30 cellular contexts compared by ENCODE assay signal in the genomic region with DNA sequence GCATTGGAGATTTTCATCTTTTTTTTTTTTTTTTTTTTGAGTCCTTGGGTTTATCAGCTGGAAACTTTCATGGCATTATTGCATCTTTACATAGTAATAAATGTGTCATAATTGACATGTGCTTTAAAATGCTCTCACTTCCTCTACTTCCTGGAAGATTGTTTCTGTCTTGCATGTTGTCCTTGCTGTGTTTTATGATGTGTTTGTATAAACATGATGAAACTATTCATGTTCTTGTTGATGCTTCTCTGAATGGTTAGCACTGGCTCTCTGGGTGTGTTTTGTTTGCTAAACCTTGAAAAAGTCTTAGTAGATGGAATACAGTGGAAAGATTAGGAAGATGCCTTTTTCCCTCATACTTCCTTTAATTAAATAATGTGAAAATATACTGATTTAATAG.
A peak's percentile ranks its signal among the peaks of the same experiment; 100 is the strongest.
DNase-seq lines count a peak whose midpoint lies in the region; ATAC-seq, FAIRE-seq and TF ChIP-seq lines count a peak whose summit lies in the region.
"Had no signal": no experiment of that assay in that cellular context is flagged by ENCODE, and none has a peak within 500 bp of the region (broad histone marks: within the 10 kb centered on the region; RNA-seq: fewer than 3 reads in every experiment).

No MANE protein-coding gene starts in this region.

- TF ChIP-seq POLR2A in A549 (IDR thresholded peaks at IDR 0.05; ENCODE audit: low read length) = no peak
- TF ChIP-seq POLR2A in K562 (conservative IDR thresholded peaks at IDR 0.05) = no peak

- no peaks in the 10 kb centered on the region for H3K79me2 ChIP-seq in K562 (ENCODE audit: control insufficient read depth, insufficient read depth, low read length)

- H3K4me3 ChIP-seq in A549 (no peak overlapping the region), HUES48 (ENCODE audit: low read depth, low read length) (no peak overlapping the region), K562 (no peak overlapping the region)
- H3K4me3 ChIP-seq: cardiac muscle cell, smooth muscle cell, tibial nerve had no signal

- no peak overlapping the region for H2AFZ ChIP-seq in K562 (ENCODE audit: low read depth, low read length)

- ATAC-seq in A549 (no peak), K562 (no peak), GM18519 (IDR thresholded peaks at IDR 0.05; ENCODE audit: low FRiP score, unreplicated experiment) (no peak)
- ATAC-seq: activated CD8-positive, alpha-beta T cell treated with anti-CD3 and anti-CD28 coated beads for 36 hours; activated naive CD4-positive, alpha-beta T cell treated with anti-CD3 and anti-CD28 coated beads, Interleukin-2, amount 50 U/mL, for 72 hours; naive thymus-derived CD8-positive, alpha-beta T cell; Panc1 had no signal

- TF ChIP-seq RAD21 in A549 (conservative IDR thresholded peaks at IDR 0.05 in 1 of 2, IDR thresholded peaks at IDR 0.05 in 1 of 2) = no peak
- TF ChIP-seq RAD21 in K562 (CRISPR knock-in tag; conservative IDR thresholded peaks at IDR 0.05 in 1 of 2, IDR thresholded peaks at IDR 0.05 in 1 of 2) = no peak

- DNase-seq in A549 (ENCODE audit: low read depth in 1 of 2, low spot score in 1 of 2) (peak in 1 of 2 experiments; percentile 13), K562 (ENCODE audit: extremely low read depth in 1 of 4, low spot score in 3 of 4) (no peak), left kidney (ENCODE audit: low read depth, low spot score) (peak; percentile 29), medulla oblongata (ENCODE audit: extremely low spot score) (no peak), SIG-M5 (lab: John Stamatoyannopoulos, UW) (no peak)
- DNase-seq in activated CD4-positive, alpha-beta T cell treated with anti-CD3 and anti-CD28 coated beads, Interleukin-2, amount 50 U/mL, for 1 hour = no peak
- DNase-seq: activated CD8-positive, alpha-beta T cell treated with anti-CD3 and anti-CD28 coated beads for 36 hours; aorta; BE2C; dermis blood vessel endothelial cell; DMS53; H9; islet precursor cell; naive thymus-derived CD8-positive, alpha-beta T cell; NCI-H1105; NCI-H1930; NCI-H524; retina; SHP77 treated with DMSO at 0.1 percent for 48 hours; stimulated activated CD4-positive, alpha-beta T cell treated with anti-CD3 and anti-CD28 coated beads, Interleukin-1b, Interleukin-23, amount 100 ng/mL, for 48 hours; stimulated activated CD8-positive, alpha-beta memory T cell treated with anti-CD3 and anti-CD28 coated beads, Interleukin-4, amount 100 ng/mL, for 48 hours; T-helper 1 cell had no signal

- CTCF ChIA-PET in A549 (lab: Yijun Ruan, JAX) (interaction anchor here (1.0 kb wide), 1 partner anchor 11 kb away, joined by 3 read pairs; no protein-coding TSS in a partner anchor), K562 (lab: Yijun Ruan, JAX; ENCODE audit: low intra/inter-chr PET ratio) (no interaction called here)

- POLR2A ChIA-PET in A549 (lab: Yijun Ruan, JAX) = no interaction called here
- POLR2A ChIA-PET in K562 (lab: Yijun Ruan, JAX) = interaction anchor here (0.9 kb wide), 1 partner anchor 10 kb away, joined by 3 read pairs; no protein-coding TSS in a partner anchor

- no peaks in the 10 kb centered on the region for H3K9me1 ChIP-seq in K562 (ENCODE audit: control insufficient read depth, insufficient read depth, low read length)

- no peak overlapping the region for H3K9ac ChIP-seq in HUES48 (ENCODE audit: low read depth, low read length)
- H3K9ac ChIP-seq in K562 (ENCODE audit: insufficient read depth in 1 of 2, low read depth in 2 of 2, low read length in 2 of 2) = no peak overlapping the region

- H3K27me3 ChIP-seq in HUES48 (ENCODE audit: control insufficient read depth, insufficient read depth, low read length) (no peaks in the 10 kb centered on the region), K562 (ENCODE audit: control insufficient read depth in 2 of 2, insufficient read depth in 2 of 2, low read length in 2 of 2) (no peaks in the 10 kb centered on the region)
- H3K27me3 ChIP-seq: BE2C, cardiac muscle cell, tibial nerve had no signal

- H3K36me3 ChIP-seq in HUES48 (ENCODE audit: control insufficient read depth, insufficient read depth, low read length) (no peaks in the 10 kb centered on the region), K562 (ENCODE audit: control insufficient read depth, insufficient read depth, low read length) (no peaks in the 10 kb centered on the region)
- H3K36me3 ChIP-seq: BE2C, cardiac muscle cell, tibial nerve had no signal

- TF ChIP-seq CTCF in A549 (IDR thresholded peaks at IDR 0.05) (no peak), K562 (IDR thresholded peaks at IDR 0.05 in 2 of 3, conservative IDR thresholded peaks at IDR 0.05 in 1 of 3; ENCODE audit: insufficient read depth in 2 of 3, low read depth in 1 of 3, low read length in 3 of 3) (no peak)

- no peak overlapping the region; a peak in 1 of 6 replicates for H3K27ac ChIP-seq in A549
- peak overlapping the region; percentile 87 for H3K27ac ChIP-seq in HUES48 (ENCODE audit: low read depth, low read length)
- no peak overlapping the region for H3K27ac ChIP-seq in K562 (ENCODE audit: extremely low read depth, low read depth, low read length)
- H3K27ac ChIP-seq: cardiac muscle cell, tibial nerve had no signal

- BruUV-seq in K562 (replicated peaks; lab: Mats Ljungman, UMichigan) = no TSS peak

- in situ Hi-C loops in K562 (cut with MboI) = no loop called here

- no peaks in the 10 kb centered on the region for H4K20me1 ChIP-seq in K562 (replicated peaks; ENCODE audit: control insufficient read depth, insufficient read depth, low read length)

- FAIRE-seq in A549 (lab: Jason Lieb, UNC) (no peak), K562 (lab: Jason Lieb, UNC) (no peak)
- FAIRE-seq: GM19239 had no signal

- peak overlapping the region; percentile 14; the same call in 1 of the 3 replicates for H3K4me2 ChIP-seq in A549
- H3K4me2 ChIP-seq in K562 (ENCODE audit: insufficient read depth, low read length) = no peak overlapping the region
- H3K4me2 ChIP-seq: smooth muscle cell had no signal

- no peak for TF ChIP-seq EP300 in A549 (IDR thresholded peaks at IDR 0.05)
- TF ChIP-seq EP300 in K562 (IDR thresholded peaks at IDR 0.05; ENCODE audit: low read length) = no peak

- intact Hi-C loops in K562 (cut with micrococcal nuclease) = no loop called here

- H3K4me1 ChIP-seq in A549 (peaks cover 4% of the 10 kb centered on the region; the same call in 1 of the 3 replicates), HUES48 (ENCODE audit: control insufficient read depth, insufficient read depth, low read length) (peaks cover 65% of the 10 kb centered on the region), K562 (replicated peaks in 1 of 2; ENCODE audit: control insufficient read depth in 2 of 2, insufficient read depth in 2 of 2, low read length in 2 of 2) (peaks cover 0 to 4% of the 10 kb centered on the region in 2 experiments; a peak in 1 of 5 replicates)
- H3K4me1 ChIP-seq: BE2C had no signal

- H3K9me3 ChIP-seq in A549 (no peaks in the 10 kb centered on the region), HUES48 (ENCODE audit: control insufficient read depth, insufficient read depth, low read length) (no peaks in the 10 kb centered on the region), K562 (replicated peaks; ENCODE audit: control insufficient read depth, insufficient read depth, low read depth, low read length) (no peaks in the 10 kb centered on the region)
- H3K9me3 ChIP-seq: BE2C, tibial nerve had no signal

TF ChIP-seq in A549, 52 proteins besides CTCF, POLR2A, EP300 and RAD21 (continues in another document):
- TF ChIP-seq HOXB5 (CRISPR knock-in tag; IDR thresholded peaks at IDR 0.05) (no peak), CBX8 (IDR thresholded peaks at IDR 0.05) (no peak), ZNF302 (CRISPR knock-in tag; IDR thresholded peaks at IDR 0.05) (no peak), TP53 (CRISPR knock-in tag; IDR thresholded peaks at IDR 0.05) (no peak), HDAC2 (IDR thresholded peaks at IDR 0.05) (no peak), MAZ (IDR thresholded peaks at IDR 0.05; ENCODE audit: borderline replicate concordance, low read depth, low read length) (no peak), ESRRA (IDR thresholded peaks at IDR 0.05; ENCODE audit: borderline replicate concordance, low read length) (no peak), NPAS2 (CRISPR knock-in tag; IDR thresholded peaks at IDR 0.05; ENCODE audit: borderline replicate concordance) (no peak)
- TF ChIP-seq, protein P1, sequence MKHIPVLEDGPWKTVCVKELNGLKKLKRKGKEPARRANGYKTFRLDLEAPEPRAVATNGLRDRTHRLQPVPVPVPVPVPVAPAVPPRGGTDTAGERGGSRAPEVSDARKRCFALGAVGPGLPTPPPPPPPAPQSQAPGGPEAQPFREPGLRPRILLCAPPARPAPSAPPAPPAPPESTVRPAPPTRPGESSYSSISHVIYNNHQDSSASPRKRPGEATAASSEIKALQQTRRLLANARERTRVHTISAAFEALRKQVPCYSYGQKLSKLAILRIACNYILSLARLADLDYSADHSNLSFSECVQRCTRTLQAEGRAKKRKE (CRISPR knock-in tag; IDR thresholded peaks at IDR 0.05; ENCODE audit: low read depth) = no peak

TF ChIP-seq in K562, 482 proteins besides CTCF, POLR2A, EP300 and RAD21:
- TF ChIP-seq MEIS2 (IDR thresholded peaks at IDR 0.05; ENCODE audit: partially characterized antibody) = peak; percentile 7
- TF ChIP-seq ZKSCAN8 (CRISPR knock-in tag; IDR thresholded peaks at IDR 0.05) = no peak
